8 cellular contexts compared by ENCODE assay signal in the genomic region with DNA sequence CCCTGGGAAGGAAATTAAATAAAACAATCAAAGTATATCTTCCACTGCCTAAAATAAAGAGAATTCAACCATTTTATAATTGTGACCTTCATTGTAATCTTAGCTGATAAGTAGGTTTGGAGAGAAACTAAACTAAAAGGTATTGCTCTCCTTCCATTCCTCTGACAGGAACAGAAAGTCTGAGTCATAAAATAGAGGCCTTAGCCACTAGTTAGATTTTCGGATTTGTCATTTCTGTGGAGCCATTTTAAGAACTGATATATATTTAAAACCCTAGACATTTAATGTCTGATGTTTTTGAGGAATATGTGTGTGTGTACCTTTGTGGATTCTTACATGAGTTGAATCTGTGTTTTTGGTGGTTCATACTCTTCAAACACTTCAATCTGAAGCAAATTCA. TPM values are rescaled to one million over a fixed set of nuclear protein-coding genes. Genes with fewer than 3 reads are reported as not detected.
DNase-seq lines count a peak whose midpoint lies in the region; ATAC-seq and TF ChIP-seq lines count a peak whose summit lies in the region.

No MANE protein-coding gene starts in this region.

- no peak for TF ChIP-seq EP300 in SK-N-SH (IDR thresholded peaks at IDR 0.05; ENCODE audit: borderline replicate concordance in 1 of 2, low read depth in 1 of 2, low read length in 1 of 2)

- H3K9me2 ChIP-seq in SK-N-SH, result no peaks in the 10 kb centered on the region

- H3K4me1 Mint-ChIP-seq in CD8-positive, alpha-beta memory T cell, result no peaks in the 10 kb centered on the region

- peak overlapping the region; percentile 67 for H2AFZ ChIP-seq in SK-N-SH (ENCODE audit: low read depth)
- H2AFZ ChIP-seq in osteoblast (ENCODE audit: low read length), result peak overlapping the region; percentile 87

- H3K36me3 ChIP-seq in SK-N-SH (replicated peaks in 1 of 2; ENCODE audit: control insufficient read depth in 1 of 2, insufficient read depth in 2 of 2, low read length in 1 of 2) (no peaks in the 10 kb centered on the region), osteoblast (ENCODE audit: insufficient read depth, low read length) (no peaks in the 10 kb centered on the region)
- no peaks in the 10 kb centered on the region for H3K36me3 ChIP-seq in CD8-positive, alpha-beta memory T cell (ENCODE audit: insufficient read depth, low read length)

- H3K27me3 ChIP-seq in SK-N-SH (ENCODE audit: insufficient read depth) (no peaks in the 10 kb centered on the region), osteoblast (ENCODE audit: insufficient read depth, low read length) (no peaks in the 10 kb centered on the region)
- no peaks in the 10 kb centered on the region for H3K27me3 ChIP-seq in CD8-positive, alpha-beta memory T cell (ENCODE audit: insufficient read depth, low read length, poor library complexity, severe bottlenecking)

- peak overlapping the region; percentile 25; the same call in 1 of the 2 replicates for H3K9ac ChIP-seq in SK-N-SH

- H3K4me2 ChIP-seq in SK-N-SH (no peak overlapping the region), osteoblast (ENCODE audit: insufficient read depth, low read length) (peak overlapping the region; percentile 5)

- POLR2A ChIA-PET in SK-N-SH (lab: Yijun Ruan, JAX), result no interaction called here
- POLR2A ChIA-PET in CD8-positive, alpha-beta memory T cell (lab: Charles Lee), result no interaction called here

- H3K36me3 Mint-ChIP-seq in CD8-positive, alpha-beta memory T cell, result peaks cover 0 to 5% (median 0%) of the 10 kb centered on the region in 3 donors

- H4K20me1 ChIP-seq in SK-N-SH (ENCODE audit: insufficient read depth), result no peaks in the 10 kb centered on the region
- H4K20me1 ChIP-seq in osteoblast (ENCODE audit: insufficient read depth, low read length), result no peaks in the 10 kb centered on the region

- 3% methylated on average over 1 of the region's 1 CpG for WGBS in SK-N-SH (ENCODE audit: low lambda C conversion rate)

- intact Hi-C loops in left ventricle myocardium superior (cut with micrococcal nuclease), result no loop called here

- H3K4me1 ChIP-seq in SK-N-SH (ENCODE audit: control insufficient read depth in 1 of 2, insufficient read depth in 2 of 2, low read depth in 1 of 2, low read length in 1 of 2) (no peaks in the 10 kb centered on the region; a peak in 1 of 4 replicates), osteoblast (ENCODE audit: insufficient read depth, low read length) (peaks cover 12% of the 10 kb centered on the region)
- no peaks in the 10 kb centered on the region for H3K4me1 ChIP-seq in CD8-positive, alpha-beta memory T cell (ENCODE audit: insufficient read depth, low read length)

- H3K9me3 ChIP-seq in SK-N-SH (no peaks in the 10 kb centered on the region), osteoblast (ENCODE audit: low read depth, low read length) (no peaks in the 10 kb centered on the region)
- H3K9me3 ChIP-seq in CD8-positive, alpha-beta memory T cell (ENCODE audit: low read length), result no peaks in the 10 kb centered on the region

- ATAC-seq in GM19023 (IDR thresholded peaks at IDR 0.05; ENCODE audit: unreplicated experiment) (peak; percentile 86), HG02798 (IDR thresholded peaks at IDR 0.05; ENCODE audit: poor library complexity, unreplicated experiment) (peak; percentile 89), left ventricle myocardium superior (no peak)

- CTCF ChIA-PET in SK-N-SH (lab: Yijun Ruan, JAX), result no interaction called here
- CTCF ChIA-PET in CD8-positive, alpha-beta memory T cell (lab: Charles Lee), result interaction anchor here (0.6 to 1.6 kb wide), 3 partner anchors 9 to 28 kb away, joined by 3 to 4 read pairs (median 3); no protein-coding TSS in a partner anchor

- H3K27me3 Mint-ChIP-seq in CD8-positive, alpha-beta memory T cell, result peaks cover 0 to 2% of the 10 kb centered on the region in 2 donors

- no peak overlapping the region for H3K4me3 Mint-ChIP-seq in CD8-positive, alpha-beta memory T cell

- H3K79me2 ChIP-seq in SK-N-SH (ENCODE audit: insufficient read depth) (no peaks in the 10 kb centered on the region), osteoblast (ENCODE audit: insufficient read depth, low read length) (no peaks in the 10 kb centered on the region)

- H3K4me3 ChIP-seq in SK-N-SH (ENCODE audit: low read depth in 2 of 2, low read length in 1 of 2), result no peak overlapping the region
- no peak overlapping the region for H3K4me3 ChIP-seq in osteoblast (ENCODE audit: insufficient read depth, low read length)
- H3K4me3 ChIP-seq in CD8-positive, alpha-beta memory T cell (ENCODE audit: low read length), result no peak overlapping the region

- no peak overlapping the region for H3K27ac Mint-ChIP-seq in CD8-positive, alpha-beta memory T cell

- H3K9me3 Mint-ChIP-seq in CD8-positive, alpha-beta memory T cell, result no peaks in the 10 kb centered on the region

- DNase-seq in SK-N-SH (no peak), osteoblast (ENCODE audit: insufficient read length, low spot score, missing footprints) (no peak), putamen (ENCODE audit: low spot score) (no peak), left ventricle myocardium superior (no peak), NCI-H345 treated with DMSO at 0.1 percent for 48 hours (lab: John Stamatoyannopoulos, UW; ENCODE audit: unreplicated experiment) (no peak)
- no peak for DNase-seq in CD8-positive, alpha-beta memory T cell

- TF ChIP-seq CTCF in SK-N-SH (IDR thresholded peaks at IDR 0.05), result no peak
- no peak for TF ChIP-seq CTCF in osteoblast (IDR thresholded peaks at IDR 0.05; ENCODE audit: extremely low read depth, low read depth, low read length)

- peaks cover 16% of the 10 kb centered on the region for H3F3A ChIP-seq in SK-N-SH (replicated peaks; ENCODE audit: insufficient read depth)

- TF ChIP-seq RAD21 in SK-N-SH (IDR thresholded peaks at IDR 0.05; ENCODE audit: low read length), result no peak

- peak overlapping the region; percentile 41 to 62; a peak in 3 of 4 replicates for H3K27ac ChIP-seq in SK-N-SH (ENCODE audit: low read depth in 2 of 2, low read length in 1 of 2)
- H3K27ac ChIP-seq in osteoblast (ENCODE audit: low read depth, low read length), result peak overlapping the region; percentile 77
- H3K27ac ChIP-seq in CD8-positive, alpha-beta memory T cell (ENCODE audit: low read depth, low read length), result no peak overlapping the region

TF ChIP-seq in SK-N-SH, 30 proteins besides CTCF, POLR2A, EP300 and RAD21:
- TF ChIP-seq FOSL2 (IDR thresholded peaks at IDR 0.05; ENCODE audit: borderline replicate concordance, low read depth), result peak; percentile 35
- no peak for TF ChIP-seq RXRA (IDR thresholded peaks at IDR 0.05; ENCODE audit: borderline replicate concordance, low read depth)
- no peak for TF ChIP-seq MXI1 (IDR thresholded peaks at IDR 0.05; ENCODE audit: low read depth, low read length)
- TF ChIP-seq EZH2phosphoT487 (IDR thresholded peaks at IDR 0.05; ENCODE audit: borderline replicate concordance, low read depth), result no peak
- no peak; the same call in 1 of the 2 replicates for TF ChIP-seq JUND (IDR thresholded peaks at IDR 0.05)
- TF ChIP-seq ELF1 (IDR thresholded peaks at IDR 0.05), result no peak
- TF ChIP-seq NRF1 (IDR thresholded peaks at IDR 0.05; ENCODE audit: low read depth, low read length), result no peak
- no peak for TF ChIP-seq GATA2 (CRISPR knock-in tag; IDR thresholded peaks at IDR 0.05)
- peak; percentile 48; the same call in 1 of the 2 replicates for TF ChIP-seq YY1 (IDR thresholded peaks at IDR 0.05; ENCODE audit: low read depth)
TF ChIP-seq in SK-N-SH: peak in this region for 2.

RNA-seq across cellular contexts. Expression of a gene that starts 11.8 kb away (rescaled TPM):
- polyA plus RNA-seq in SK-N-SH (2012; rRNA removed), result 0.10 TPM in 1 of 2 replicates, not detected in the other
- polyA plus RNA-seq in SK-N-SH (2012; cell fraction: cytosol; rRNA removed), result 0.06 and 0.10 TPM in 2 replicates
- polyA plus RNA-seq in SK-N-SH (2012; cell fraction: nucleus; rRNA removed), result 0.07 and 0.20 TPM in 2 replicates
- total RNA-seq in osteoblast, result under 0.01 TPM in 1 of 2 replicates, not detected in the other
- not detected for total RNA-seq in CD8-positive, alpha-beta memory T cell
- polyA plus RNA-seq in CD8-positive, alpha-beta memory T cell, result not detected
- total RNA-seq in left ventricle myocardium superior, result not detected
